ENCODE assay signal across 32 cellular contexts in the genomic region with DNA sequence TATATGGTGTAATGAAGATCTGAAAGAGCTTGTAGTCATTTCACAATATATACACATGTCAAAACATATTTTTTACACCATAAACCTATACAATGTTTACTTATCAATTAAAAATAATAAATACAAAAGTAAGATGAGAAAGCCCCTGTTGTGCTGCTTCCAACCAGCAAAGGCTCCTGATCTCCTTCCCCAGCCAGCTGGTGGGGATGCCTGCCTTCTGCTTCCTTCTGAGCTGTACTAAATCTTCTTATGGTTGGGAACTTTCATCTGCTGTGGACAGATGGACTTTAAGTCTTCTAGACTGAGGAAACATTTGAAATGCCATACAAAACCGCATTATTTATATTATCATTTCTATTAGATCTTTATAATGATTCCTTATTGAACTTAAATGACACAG.
"Had no signal": no experiment of that assay in that cellular context is flagged by ENCODE, and none has a peak within 500 bp of the region (broad histone marks: within the 10 kb centered on the region; RNA-seq: fewer than 3 reads in every experiment).

No MANE protein-coding gene starts in this region.

- H3K4me1 Mint-ChIP-seq: activated CD4-positive, alpha-beta T cell treated with anti-CD3 and anti-CD28 coated beads for 36 hours; activated CD4-positive, alpha-beta T cell treated with anti-CD3 and anti-CD28 coated beads, Interleukin-2, amount 10 ng/mL, durations not matched to agents 7 days and 5 days; brain had no signal

- H3K27ac Mint-ChIP-seq: activated CD4-positive, alpha-beta T cell treated with anti-CD3 and anti-CD28 coated beads for 36 hours; activated CD4-positive, alpha-beta T cell treated with anti-CD3 and anti-CD28 coated beads, Interleukin-2, amount 10 ng/mL, durations not matched to agents 7 days and 5 days; activated CD8-positive, alpha-beta T cell treated with anti-CD3 and anti-CD28 coated beads, Interleukin-2, amount 10 ng/mL, durations not matched to agents 7 days and 5 days; activated naive CD4-positive, alpha-beta T cell treated with anti-CD3 and anti-CD28 coated beads, Interleukin-2, amount 50 U/mL, for 72 hours; activated T-cell treated with anti-CD3 and anti-CD28 coated beads, Interleukin-2, amount 50 U/mL, for 24 hours; activated T-helper 2 cell treated with anti-CD3 and anti-CD28 coated beads, Interferon-gamma antibody, Interleukin-2, Interleukin-4, amounts not matched to agents 10 μg/mL and 5 μg/mL and 100 μg/mL, durations not matched to agents 14 hours and 24 hours and 36 hours; brain; T-helper 1 cell treated with Interleukin-12 subunit alpha and Interleukin-12 subunit beta and Interleukin-4 antibody, amounts not matched to agents 30 μg/mL and 1 μg/mL, for 36 hours; T-helper 2 cell treated with Interferon-gamma antibody and Interleukin-4, amounts not matched to agents 5 μg/mL and 100 μg/mL, for 36 hours; WTC11 had no signal

- H3K4me3 Mint-ChIP-seq: activated CD4-positive, alpha-beta T cell treated with anti-CD3 and anti-CD28 coated beads for 36 hours; activated CD4-positive, alpha-beta T cell treated with anti-CD3 and anti-CD28 coated beads, Interleukin-2, amount 10 ng/mL, durations not matched to agents 7 days and 5 days; activated CD8-positive, alpha-beta T cell treated with anti-CD3 and anti-CD28 coated beads, Interleukin-2, amount 10 ng/mL, durations not matched to agents 7 days and 5 days; activated T-cell treated with anti-CD3 and anti-CD28 coated beads, Interleukin-2, amount 50 U/mL, for 24 hours; brain; T-helper 1 cell treated with Interleukin-12 subunit alpha and Interleukin-12 subunit beta and Interleukin-4 antibody, amounts not matched to agents 30 μg/mL and 1 μg/mL, for 36 hours; T-helper 2 cell treated with Interferon-gamma antibody and Interleukin-4, amounts not matched to agents 5 μg/mL and 100 μg/mL, for 36 hours; WTC11 had no signal

- H3K9me3 Mint-ChIP-seq: activated CD4-positive, alpha-beta T cell treated with anti-CD3 and anti-CD28 coated beads, Interleukin-2, amount 10 ng/mL, durations not matched to agents 7 days and 5 days; brain; T-helper 1 cell treated with Interleukin-12 subunit alpha and Interleukin-12 subunit beta and Interleukin-4 antibody, amounts not matched to agents 30 μg/mL and 1 μg/mL, for 36 hours; T-helper 2 cell treated with Interferon-gamma antibody and Interleukin-4, amounts not matched to agents 5 μg/mL and 100 μg/mL, for 36 hours; WTC11 had no signal

- H3K36me3 ChIP-seq: colonic mucosa, Peyer's patch, SJSA1 had no signal

- DNase-seq: activated CD4-positive, alpha-beta T cell treated with anti-CD3 and anti-CD28 coated beads for 36 hours; activated CD4-positive, alpha-beta T cell treated with anti-CD3 and anti-CD28 coated beads, Interleukin-2, amount 10 ng/mL, durations not matched to agents 7 days and 5 days; activated CD4-positive, alpha-beta T cell treated with anti-CD3 and anti-CD28 coated beads, Interleukin-2, amount 50 U/mL, for 48 hours; activated CD8-positive, alpha-beta T cell treated with anti-CD3 and anti-CD28 coated beads, Interleukin-2, amount 10 ng/mL, durations not matched to agents 7 days and 5 days; activated gamma-delta T cell; activated naive CD4-positive, alpha-beta T cell treated with Interleukin-2 at 50 U/mL for 16 hours; activated T-cell treated with anti-CD3 and anti-CD28 coated beads, Interleukin-2, amount 50 U/mL, for 24 hours; anterior cingulate cortex; central memory CD4-positive, alpha-beta T cell; colonic mucosa; NCI-H1092 treated with DMSO at 0.1 percent for 48 hours; NCI-H1417; NCI-H146; NCI-H187; NCI-H2029 treated with DMSO at 0.1 percent for 48 hours; NCI-H345; NCI-H526 treated with DMSO at 0.1 percent for 48 hours; NK-92 treated with Interleukin-12 subunit alpha and Interleukin-12 subunit beta, amount 100 ng/mL, for 24 hours; PC-3; Peyer's patch; RPMI8226; SHP77 treated with DMSO at 0.1 percent for 48 hours; SK-N-SH had no signal

- H3K27ac ChIP-seq: colonic mucosa, Peyer's patch, SJSA1 had no signal

- H3K27me3 Mint-ChIP-seq: activated CD4-positive, alpha-beta T cell treated with anti-CD3 and anti-CD28 coated beads for 36 hours; activated CD4-positive, alpha-beta T cell treated with anti-CD3 and anti-CD28 coated beads, Interleukin-2, amount 10 ng/mL, durations not matched to agents 7 days and 5 days; activated T-cell treated with anti-CD3 and anti-CD28 coated beads, Interleukin-2, amount 50 U/mL, for 24 hours; brain had no signal

- H3K9ac ChIP-seq: SK-N-SH had no signal

- H3K9me3 ChIP-seq: colonic mucosa, Peyer's patch, SJSA1, SK-N-SH had no signal

- H3K27me3 ChIP-seq: colonic mucosa, Peyer's patch, SJSA1 had no signal

- ATAC-seq: activated CD4-positive, alpha-beta T cell treated with anti-CD3 and anti-CD28 coated beads for 36 hours; activated CD4-positive, CD25-positive, alpha-beta regulatory T cell treated with anti-CD3 and anti-CD28 coated beads, Interleukin-2, amount 50 U/mL, for 24 hours; activated CD8-positive, alpha-beta T cell treated with anti-CD3 and anti-CD28 coated beads, Interleukin-2, amount 10 ng/mL, durations not matched to agents 7 days and 5 days; activated naive CD4-positive, alpha-beta T cell treated with anti-CD3 and anti-CD28 coated beads, Interleukin-2, amount 50 U/mL, for 72 hours; PC-3; WTC11 had no signal

- H3K4me1 ChIP-seq: colonic mucosa, Peyer's patch, SJSA1 had no signal

- FAIRE-seq: TTC549 had no signal

- H3K4me2 ChIP-seq: SK-N-SH had no signal

- H3K36me3 Mint-ChIP-seq: activated naive CD4-positive, alpha-beta T cell treated with anti-CD3 and anti-CD28 coated beads, Interleukin-2, amount 50 U/mL, for 72 hours; brain; WTC11 had no signal

- H3K4me3 ChIP-seq: colonic mucosa, Peyer's patch, SJSA1 had no signal
